In genomic region chr2:47072728-47073191, GRCh38 we compare ENCODE assay signal across 8 cellular contexts.
DNase-seq lines count a peak whose midpoint lies in the region; ATAC-seq and TF ChIP-seq lines count a peak whose summit lies in the region.

No MANE protein-coding gene starts in this region.

- H3K4me3 ChIP-seq in right lobe of liver: no peak overlapping the region
- H3K4me3 ChIP-seq in subcutaneous abdominal adipose tissue (ENCODE audit: low read depth in 1 of 5, low read length in 5 of 5): no peak overlapping the region

- H3K27ac ChIP-seq in right lobe of liver (peak overlapping the region; percentile 19 to 74 (median 65)), subcutaneous abdominal adipose tissue (ENCODE audit: low read depth, low read length) (peak overlapping the region; percentile 95), foreskin keratinocyte (no peak overlapping the region)

- no peaks in the 10 kb centered on the region for H3K27me3 ChIP-seq in right lobe of liver
- H3K27me3 ChIP-seq in subcutaneous abdominal adipose tissue (ENCODE audit: control insufficient read depth in 5 of 5, insufficient read depth in 4 of 5, low read length in 5 of 5): no peaks in the 10 kb centered on the region
- H3K27me3 ChIP-seq in foreskin keratinocyte: no peaks in the 10 kb centered on the region

- H3K4me3 Mint-ChIP-seq in activated naive CD8-positive, alpha-beta T cell treated with anti-CD3 and anti-CD28 coated beads, Interleukin-2, amount 50 U/mL, for 24 hours: no peak overlapping the region
- H3K4me3 Mint-ChIP-seq in activated CD4-positive, alpha-beta T cell treated with anti-CD3 and anti-CD28 coated beads for 36 hours: no peak overlapping the region

- peak overlapping the region in 2 of 5 donors; percentile 37 to 38 for H3K9ac ChIP-seq in subcutaneous abdominal adipose tissue (ENCODE audit: low read length in 5 of 5)

- ATAC-seq in activated naive CD8-positive, alpha-beta T cell treated with anti-CD3 and anti-CD28 coated beads, Interleukin-2, amount 50 U/mL, for 24 hours: no peak
- ATAC-seq in right lobe of liver (peak; percentile 4 to 16 (median 10)), foreskin keratinocyte (no peak)
- ATAC-seq in activated CD4-positive, alpha-beta T cell treated with anti-CD3 and anti-CD28 coated beads for 36 hours: no peak

- peaks cover 39% of the 10 kb centered on the region for H3K4me1 Mint-ChIP-seq in activated naive CD8-positive, alpha-beta T cell treated with anti-CD3 and anti-CD28 coated beads, Interleukin-2, amount 50 U/mL, for 24 hours
- peaks cover 35% of the 10 kb centered on the region for H3K4me1 Mint-ChIP-seq in activated CD4-positive, alpha-beta T cell treated with anti-CD3 and anti-CD28 coated beads for 36 hours

- H3K4me1 ChIP-seq in right lobe of liver (peaks cover 0 to 39% (median 5%) of the 10 kb centered on the region in 4 donors), subcutaneous abdominal adipose tissue (ENCODE audit: control insufficient read depth in 5 of 5, insufficient read depth in 5 of 5, low read length in 5 of 5) (peaks cover 34 to 98% (median 97%) of the 10 kb centered on the region in 5 donors), foreskin keratinocyte (peaks cover 18% of the 10 kb centered on the region)

- H3K27me3 Mint-ChIP-seq in activated naive CD8-positive, alpha-beta T cell treated with anti-CD3 and anti-CD28 coated beads, Interleukin-2, amount 50 U/mL, for 24 hours: no peaks in the 10 kb centered on the region
- H3K27me3 Mint-ChIP-seq in activated CD4-positive, alpha-beta T cell treated with anti-CD3 and anti-CD28 coated beads for 36 hours: no peaks in the 10 kb centered on the region

- CTCF ChIA-PET in activated CD4-positive, alpha-beta T cell treated with anti-CD3 and anti-CD28 coated beads for 36 hours (lab: Charles Lee): interaction anchor here (0.5 to 1.0 kb wide), 2 partner anchors 16 to 250 kb away, joined by 4 to 5 read pairs; no protein-coding TSS in a partner anchor

- 76% methylated on average over 6 of the region's 9 CpGs for WGBS in right lobe of liver (ENCODE audit: insufficient coverage, low coverage, low lambda C conversion rate, missing lambda C conversion rate)

- peaks cover 4% of the 10 kb centered on the region for H3K36me3 Mint-ChIP-seq in activated naive CD8-positive, alpha-beta T cell treated with anti-CD3 and anti-CD28 coated beads, Interleukin-2, amount 50 U/mL, for 24 hours (ENCODE audit: low read depth)
- H3K36me3 Mint-ChIP-seq in activated CD4-positive, alpha-beta T cell treated with anti-CD3 and anti-CD28 coated beads for 36 hours (ENCODE audit: low read depth): peaks cover 10% of the 10 kb centered on the region

- POLR2A ChIA-PET in activated CD4-positive, alpha-beta T cell treated with anti-CD3 and anti-CD28 coated beads for 36 hours (lab: Charles Lee): no interaction called here

- no peaks in the 10 kb centered on the region for H3K9me3 ChIP-seq in right lobe of liver
- no peaks in the 10 kb centered on the region for H3K9me3 ChIP-seq in subcutaneous abdominal adipose tissue (ENCODE audit: control insufficient read depth in 5 of 5, low read length in 5 of 5)

- no peak for TF ChIP-seq POLR2A in right lobe of liver (IDR thresholded peaks at IDR 0.05)

- TF ChIP-seq CTCF in right lobe of liver (IDR thresholded peaks at IDR 0.05): no peak
- no peak for TF ChIP-seq CTCF in foreskin keratinocyte (conservative IDR thresholded peaks at IDR 0.05)

- intact Hi-C loops in right lobe of liver (cut with DNase I): no loop called here
- intact Hi-C loops in activated CD4-positive, alpha-beta T cell treated with anti-CD3 and anti-CD28 coated beads for 36 hours (cut with DNase I, micrococcal nuclease): no loop called here

- H3K9me3 Mint-ChIP-seq in activated naive CD8-positive, alpha-beta T cell treated with anti-CD3 and anti-CD28 coated beads, Interleukin-2, amount 50 U/mL, for 24 hours: no peaks in the 10 kb centered on the region
- no peaks in the 10 kb centered on the region for H3K9me3 Mint-ChIP-seq in activated CD4-positive, alpha-beta T cell treated with anti-CD3 and anti-CD28 coated beads for 36 hours (ENCODE audit: low read depth)

- H3K36me3 ChIP-seq in right lobe of liver (no peaks in the 10 kb centered on the region), subcutaneous abdominal adipose tissue (ENCODE audit: control insufficient read depth in 5 of 5, insufficient read depth in 5 of 5, low read length in 5 of 5) (peaks cover 0 to 17% (median 15%) of the 10 kb centered on the region in 5 donors)

- DNase-seq in KBM-7 (peak; percentile 43), right lobe of liver (no peak), NCI-H2029 (lab: John Stamatoyannopoulos, UW) (no peak), foreskin keratinocyte (no peak), hepatic stellate cell (ENCODE audit: low spot score) (no peak)
- DNase-seq in activated naive CD8-positive, alpha-beta T cell treated with anti-CD3 and anti-CD28 coated beads, Interleukin-2, amount 50 U/mL, for 24 hours: no peak
- no peak for DNase-seq in activated CD4-positive, alpha-beta T cell treated with anti-CD3 and anti-CD28 coated beads for 36 hours

- in situ Hi-C loops in KBM-7 (cut with MboI; ENCODE audit: low pct_unique_long_range_greater_than_20kb, low sequenced_read_pairs): no loop called here

- peak overlapping the region; percentile 52 for H3K27ac Mint-ChIP-seq in activated naive CD8-positive, alpha-beta T cell treated with anti-CD3 and anti-CD28 coated beads, Interleukin-2, amount 50 U/mL, for 24 hours
- H3K27ac Mint-ChIP-seq in activated CD4-positive, alpha-beta T cell treated with anti-CD3 and anti-CD28 coated beads for 36 hours: no peak overlapping the region

Comparison
In these comparisons a context has a peak if more than half of its experiments do, and no peak if none do; other contexts are left out.
1. ATAC-seq: peak in right lobe of liver (4 of 4); none in activated naive CD8-positive, alpha-beta T cell treated with anti-CD3 and anti-CD28 coated beads, Interleukin-2, amount 50 U/mL, for 24 hours (single experiment), foreskin keratinocyte (single experiment) and activated CD4-positive, alpha-beta T cell treated with anti-CD3 and anti-CD28 coated beads for 36 hours (single experiment).